In genomic region chr7:28407643-28408042, GRCh38 we compare ENCODE assay signal across 13 cellular contexts. TPM values are rescaled to one million over a fixed set of nuclear protein-coding genes. Genes with fewer than 3 reads are reported as not detected.
DNase-seq lines count a peak whose midpoint lies in the region; ATAC-seq and TF ChIP-seq lines count a peak whose summit lies in the region.
"Had no signal": no experiment of that assay in that cellular context is flagged by ENCODE, and none has a peak within 500 bp of the region (broad histone marks: within the 10 kb centered on the region; RNA-seq: fewer than 3 reads in every experiment).

No MANE protein-coding gene starts in this region.

- H3K27ac Mint-ChIP-seq in activated naive CD8-positive, alpha-beta T cell treated with anti-CD3 and anti-CD28 coated beads, Interleukin-2, amount 50 U/mL, for 24 hours: peak overlapping the region; percentile 62
- H3K27ac Mint-ChIP-seq in activated naive CD8-positive, alpha-beta T cell treated with anti-CD3 and anti-CD28 coated beads for 36 hours: no peak overlapping the region
- no peak overlapping the region for H3K27ac Mint-ChIP-seq in CD8-positive, alpha-beta T cell
- H3K27ac Mint-ChIP-seq: activated T-helper 1 cell treated with anti-CD3 and anti-CD28 coated beads, Interleukin-12 subunit alpha, Interleukin-12 subunit beta, Interleukin-2, Interleukin-4 antibody, amounts not matched to agents 30 ng/mL and 10 ng/mL and 1 ng/mL, durations not matched to agents 14 hours and 24 hours and 36 hours had no signal

- CTCF ChIA-PET in CD8-positive, alpha-beta T cell (lab: Charles Lee): interaction anchor here (1.0 kb wide), 1 partner anchor 19 kb away, joined by 3 read pairs; no protein-coding TSS in a partner anchor

- no peaks in the 10 kb centered on the region for H3K36me3 Mint-ChIP-seq in activated naive CD8-positive, alpha-beta T cell treated with anti-CD3 and anti-CD28 coated beads, Interleukin-2, amount 50 U/mL, for 24 hours (ENCODE audit: low read depth)
- H3K36me3 Mint-ChIP-seq in activated naive CD8-positive, alpha-beta T cell treated with anti-CD3 and anti-CD28 coated beads for 36 hours: no peaks in the 10 kb centered on the region
- no peaks in the 10 kb centered on the region for H3K36me3 Mint-ChIP-seq in CD8-positive, alpha-beta T cell

- H3K9me3 Mint-ChIP-seq in activated naive CD8-positive, alpha-beta T cell treated with anti-CD3 and anti-CD28 coated beads, Interleukin-2, amount 50 U/mL, for 24 hours: no peaks in the 10 kb centered on the region
- no peaks in the 10 kb centered on the region for H3K9me3 Mint-ChIP-seq in activated naive CD8-positive, alpha-beta T cell treated with anti-CD3 and anti-CD28 coated beads for 36 hours
- no peaks in the 10 kb centered on the region for H3K9me3 Mint-ChIP-seq in CD8-positive, alpha-beta T cell
- H3K9me3 Mint-ChIP-seq: activated T-helper 1 cell treated with anti-CD3 and anti-CD28 coated beads, Interleukin-12 subunit alpha, Interleukin-12 subunit beta, Interleukin-2, Interleukin-4 antibody, amounts not matched to agents 30 ng/mL and 10 ng/mL and 1 ng/mL, durations not matched to agents 14 hours and 24 hours and 36 hours had no signal

- H3K27ac ChIP-seq in brain microvascular endothelial cell (peak overlapping the region; percentile 70), transverse colon (peak overlapping the region; percentile 68 to 86 (median 80))
- H3K27ac ChIP-seq in CD8-positive, alpha-beta T cell (ENCODE audit: low read depth, low read length): no peak overlapping the region
- H3K27ac ChIP-seq: BLaER1 had no signal

- no peak overlapping the region for H3K4me3 Mint-ChIP-seq in activated naive CD8-positive, alpha-beta T cell treated with anti-CD3 and anti-CD28 coated beads, Interleukin-2, amount 50 U/mL, for 24 hours
- no peak overlapping the region for H3K4me3 Mint-ChIP-seq in activated naive CD8-positive, alpha-beta T cell treated with anti-CD3 and anti-CD28 coated beads for 36 hours
- no peak overlapping the region for H3K4me3 Mint-ChIP-seq in CD8-positive, alpha-beta T cell
- H3K4me3 Mint-ChIP-seq: activated T-helper 1 cell treated with anti-CD3 and anti-CD28 coated beads, Interleukin-12 subunit alpha, Interleukin-12 subunit beta, Interleukin-2, Interleukin-4 antibody, amounts not matched to agents 30 ng/mL and 10 ng/mL and 1 ng/mL, durations not matched to agents 14 hours and 24 hours and 36 hours had no signal

- POLR2A ChIA-PET in CD8-positive, alpha-beta T cell (lab: Charles Lee): no interaction called here

- no peak for ATAC-seq in activated naive CD8-positive, alpha-beta T cell treated with anti-CD3 and anti-CD28 coated beads, Interleukin-2, amount 50 U/mL, for 24 hours
- no peak for ATAC-seq in CD8-positive, alpha-beta T cell
- no peak for ATAC-seq in HG03159 (IDR thresholded peaks at IDR 0.05; ENCODE audit: unreplicated experiment)

- H3K9me3 ChIP-seq in transverse colon: no peaks in the 10 kb centered on the region
- no peaks in the 10 kb centered on the region for H3K9me3 ChIP-seq in CD8-positive, alpha-beta T cell (ENCODE audit: low read length)

- H3K4me1 Mint-ChIP-seq in activated naive CD8-positive, alpha-beta T cell treated with anti-CD3 and anti-CD28 coated beads, Interleukin-2, amount 50 U/mL, for 24 hours: peaks cover 65% of the 10 kb centered on the region
- H3K4me1 Mint-ChIP-seq in activated naive CD8-positive, alpha-beta T cell treated with anti-CD3 and anti-CD28 coated beads for 36 hours: peaks cover 54% of the 10 kb centered on the region
- peaks cover 27% of the 10 kb centered on the region for H3K4me1 Mint-ChIP-seq in CD8-positive, alpha-beta T cell (ENCODE audit: low read depth)

- peaks cover 65% of the 10 kb centered on the region for H3K27me3 Mint-ChIP-seq in activated naive CD8-positive, alpha-beta T cell treated with anti-CD3 and anti-CD28 coated beads, Interleukin-2, amount 50 U/mL, for 24 hours
- peaks cover 68% of the 10 kb centered on the region for H3K27me3 Mint-ChIP-seq in activated naive CD8-positive, alpha-beta T cell treated with anti-CD3 and anti-CD28 coated beads for 36 hours
- H3K27me3 Mint-ChIP-seq in CD8-positive, alpha-beta T cell (ENCODE audit: low read depth): peaks cover 54% of the 10 kb centered on the region

- no peak for TF ChIP-seq POLR2A in transverse colon (IDR thresholded peaks at IDR 0.05)

- no peak for DNase-seq in activated naive CD8-positive, alpha-beta T cell treated with anti-CD3 and anti-CD28 coated beads, Interleukin-2, amount 50 U/mL, for 24 hours
- DNase-seq in activated naive CD8-positive, alpha-beta T cell treated with anti-CD3 and anti-CD28 coated beads for 36 hours: no peak
- DNase-seq in brain microvascular endothelial cell (peak; percentile 68), iris pigment epithelial cell (ENCODE audit: low read depth) (peak; percentile 79), transverse colon (peak; percentile 13), DMS79 treated with DMSO at 0.1 percent for 48 hours (lab: John Stamatoyannopoulos, UW) (no peak)
- no peak for DNase-seq in CD8-positive, alpha-beta T cell
- DNase-seq: effector memory CD4-positive, alpha-beta T cell; NCI-H510A treated with DMSO at 0.1 percent for 48 hours; stimulated activated CD4-positive, alpha-beta T cell treated with anti-CD3 and anti-CD28 coated beads, Interleukin-4, amount 100 ng/mL, for 24 hours had no signal

- no peak for TF ChIP-seq EP300 in transverse colon (IDR thresholded peaks at IDR 0.05; ENCODE audit: low read depth)

- TF ChIP-seq CTCF in brain microvascular endothelial cell (IDR thresholded peaks at IDR 0.05; ENCODE audit: low read depth, low read length, missing control alignments) (no peak), transverse colon (IDR thresholded peaks at IDR 0.05) (no peak)
- no peak for TF ChIP-seq CTCF in CD8-positive, alpha-beta T cell (IDR thresholded peaks at IDR 0.05)

- H3K4me3 ChIP-seq in brain microvascular endothelial cell (ENCODE audit: low read depth, low read length): no peak overlapping the region
- no peak overlapping the region for H3K4me3 ChIP-seq in transverse colon
- no peak overlapping the region for H3K4me3 ChIP-seq in CD8-positive, alpha-beta T cell (ENCODE audit: low read depth, low read length)
- H3K4me3 ChIP-seq: BLaER1 had no signal

- H3K27me3 ChIP-seq in brain microvascular endothelial cell (replicated peaks) (no peaks in the 10 kb centered on the region), transverse colon (peaks cover 66% of the 10 kb centered on the region)
- H3K27me3 ChIP-seq in CD8-positive, alpha-beta T cell (ENCODE audit: insufficient read depth, low read length): peaks cover 31% of the 10 kb centered on the region

- H3K36me3 ChIP-seq in brain microvascular endothelial cell (replicated peaks) (no peaks in the 10 kb centered on the region), transverse colon (no peaks in the 10 kb centered on the region)
- no peaks in the 10 kb centered on the region for H3K36me3 ChIP-seq in CD8-positive, alpha-beta T cell (ENCODE audit: insufficient read depth, low read length)
- H3K36me3 ChIP-seq: BLaER1 had no signal

- intact Hi-C loops in transverse colon (cut with DNase I; ENCODE audit: low total_unique reads): no loop called here
- intact Hi-C loops in CD8-positive, alpha-beta T cell (cut with DNase I, micrococcal nuclease): no loop called here

- H3K4me1 ChIP-seq in transverse colon: peaks cover 0 to 23% (median 12%) of the 10 kb centered on the region in 4 donors
- H3K4me1 ChIP-seq in CD8-positive, alpha-beta T cell (ENCODE audit: insufficient read depth, low read length): peaks cover 20% of the 10 kb centered on the region

- in situ Hi-C loops in brain microvascular endothelial cell (cut with HindIII; ENCODE audit: low pct_ligation_motif_present, low sequenced_read_pairs): no loop called here
- in situ Hi-C loops in transverse colon (cut with MboI; ENCODE audit: low pct_ligation_motif_present in 1 of 4, low pct_unique_long_range_greater_than_20kb in 1 of 4, low sequenced_read_pairs in 3 of 4): loop anchor here in 1 of 4 donors (25.0 kb wide), 1 partner anchor 280 kb away; no protein-coding TSS in a partner anchor

- WGBS in transverse colon (ENCODE audit: low coverage in 1 of 2), 2 donors: 53% methylated on average over 2 of the region's 2 CpGs; no CpG with 5 or more reads in 1 of the 2 donors

RNA-seq across cellular contexts. Expression of gene CREB5, which starts 4.7 kb away (rescaled TPM):
- total RNA-seq in activated naive CD8-positive, alpha-beta T cell treated with anti-CD3 and anti-CD28 coated beads for 36 hours: 1 to 10 TPM; 2.0 to 2.4 TPM
- total RNA-seq in transverse colon: 10 to 100 TPM in 1 of 4 donors, 1 to 10 TPM in 3; 3.0 to 12.2 (median 7.0) TPM
- not detected for total RNA-seq in CD8-positive, alpha-beta T cell
- total RNA-seq: activated T-helper 1 cell treated with anti-CD3 and anti-CD28 coated beads, Interleukin-12 subunit alpha, Interleukin-12 subunit beta, Interleukin-2, Interleukin-4 antibody, amounts not matched to agents 30 ng/mL and 10 ng/mL and 1 ng/mL, durations not matched to agents 14 hours and 24 hours and 36 hours had no signal

Comparison
In these comparisons a context has a peak if more than half of its experiments do, and no peak if none do; other contexts are left out.
1. DNase-seq: peak in brain microvascular endothelial cell (single experiment), iris pigment epithelial cell (single experiment) and transverse colon (single experiment); none in activated naive CD8-positive, alpha-beta T cell treated with anti-CD3 and anti-CD28 coated beads, Interleukin-2, amount 50 U/mL, for 24 hours (single experiment), activated naive CD8-positive, alpha-beta T cell treated with anti-CD3 and anti-CD28 coated beads for 36 hours (single experiment), DMS79 treated with DMSO at 0.1 percent for 48 hours (single experiment) and CD8-positive, alpha-beta T cell (0 of 7).